19 cellular contexts compared by ENCODE assay signal in the genomic region with DNA sequence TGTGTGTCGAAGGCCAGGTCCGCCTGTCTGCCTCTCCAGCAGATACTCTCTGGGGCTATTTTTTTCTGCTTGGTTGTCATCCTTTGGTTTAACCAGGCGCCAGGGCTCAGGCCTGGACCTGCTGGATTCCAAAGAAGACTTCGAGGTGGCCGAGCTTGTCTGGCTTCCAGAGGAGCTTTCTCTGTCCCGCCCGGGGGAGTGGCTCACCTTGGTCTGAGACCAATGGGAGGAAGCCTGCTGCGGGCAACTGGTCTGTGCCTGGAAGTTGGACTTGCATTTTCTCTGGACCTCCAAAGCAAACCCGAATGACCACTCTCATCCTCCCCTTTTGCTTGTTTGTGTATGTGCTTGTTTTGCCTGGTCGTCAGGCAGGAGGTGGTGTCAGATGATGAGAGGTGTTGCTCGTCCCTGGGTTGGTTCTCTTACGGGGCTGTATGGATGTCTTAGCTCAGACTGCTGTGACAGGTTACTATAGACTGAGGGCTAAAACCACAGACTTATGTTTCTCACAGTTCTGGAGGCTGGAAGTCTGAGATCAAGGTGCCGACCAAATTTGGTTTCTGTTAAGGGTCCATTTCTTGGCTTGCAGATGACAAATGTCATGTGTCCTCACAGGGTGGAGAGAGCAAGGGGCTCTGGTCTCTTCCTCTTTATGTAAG. TPM values are rescaled to one million over a fixed set of nuclear protein-coding genes. Genes with fewer than 3 reads are reported as not detected.
DNase-seq lines count a peak whose midpoint lies in the region; ATAC-seq and TF ChIP-seq lines count a peak whose summit lies in the region.
"Had no signal": no experiment of that assay in that cellular context is flagged by ENCODE, and none has a peak within 500 bp of the region (broad histone marks: within the 10 kb centered on the region; RNA-seq: fewer than 3 reads in every experiment).

No MANE protein-coding gene starts in this region.

- peaks cover 87% of the 10 kb centered on the region for H3K4me1 ChIP-seq in HUES64 (ENCODE audit: insufficient read depth, low read length)
- peaks cover 0 to 70% of the 10 kb centered on the region in 2 donors for H3K4me1 ChIP-seq in right atrium auricular region
- peaks cover 38% of the 10 kb centered on the region for H3K4me1 ChIP-seq in psoas muscle

- ATAC-seq in psoas muscle (peak; percentile 10 to 47 (median 35)), GM21619 (IDR thresholded peaks at IDR 0.05; ENCODE audit: unreplicated experiment) (no peak)
- ATAC-seq: body of pancreas had no signal

- H3K9me3 ChIP-seq in HUES64 (ENCODE audit: insufficient read depth, low read depth, low read length) (no peaks in the 10 kb centered on the region), right atrium auricular region (no peaks in the 10 kb centered on the region), psoas muscle (no peaks in the 10 kb centered on the region)
- H3K9me3 ChIP-seq: body of pancreas, Peyer's patch, stomach had no signal

- H3K4me3 ChIP-seq in HUES64 (ENCODE audit: low read length) (no peak overlapping the region), right atrium auricular region (no peak overlapping the region), psoas muscle (no peak overlapping the region)
- H3K4me3 ChIP-seq: body of pancreas, Peyer's patch, stomach had no signal

- TF ChIP-seq CTCF in right atrium auricular region (IDR thresholded peaks at IDR 0.05) (no peak), psoas muscle (IDR thresholded peaks at IDR 0.05) (no peak)

- no peaks in the 10 kb centered on the region for H3K27me3 ChIP-seq in HUES64 (ENCODE audit: insufficient read depth, low read length)
- no peaks in the 10 kb centered on the region for H3K27me3 ChIP-seq in right atrium auricular region
- no peaks in the 10 kb centered on the region for H3K27me3 ChIP-seq in psoas muscle (ENCODE audit: insufficient read depth in 3 of 3, low read length in 2 of 3)
- H3K27me3 ChIP-seq: body of pancreas, Peyer's patch, stomach had no signal

- in situ Hi-C loops in T47D (cut with HindIII; ENCODE audit: low pct_unique_long_range_greater_than_20kb, low sequenced_read_pairs), result no loop called here

- WGBS in HUES64, result 78% methylated on average over 12 of the region's 13 CpGs
- WGBS in psoas muscle, 3 donors, result 72 to 86% (median 75%) methylated on average over 13 of the region's 13 CpGs

- H3K27ac ChIP-seq in HUES64 (ENCODE audit: low read depth, low read length) (peak overlapping the region; percentile 14; the same call in 1 of the 2 replicates), right atrium auricular region (peak overlapping the region; percentile 72 to 76), psoas muscle (peak overlapping the region; percentile 67)
- H3K27ac ChIP-seq: HL-60, Peyer's patch had no signal

- peak; percentile 49 to 72 for DNase-seq in T47D (ENCODE audit: low read depth in 1 of 2, low spot score in 1 of 2)
- no peak for DNase-seq in right atrium auricular region (ENCODE audit: low spot score)
- DNase-seq in psoas muscle, result no peak
- no peak for DNase-seq in NCI-H1930 (lab: John Stamatoyannopoulos, UW)
- DNase-seq in cerebellar cortex (ENCODE audit: low spot score), result no peak
- DNase-seq in T-helper 1 cell, result no peak
- DNase-seq: activated effector memory CD4-positive, alpha-beta T cell treated with Interleukin-2 at 50 U/mL for 16 hours; body of pancreas; effector CD4-positive, alpha-beta T cell; foreskin melanocyte; NCI-H1694; NCI-H524 treated with DMSO at 0.1 percent for 48 hours; Peyer's patch; stimulated activated CD4-positive, alpha-beta T cell treated with anti-CD3 and anti-CD28 coated beads, Interleukin-12 subunit alpha, Interleukin-12 subunit beta, amount 100 ng/mL, for 4 hours; stomach; WERI-Rb-1 had no signal

- intact Hi-C loops in psoas muscle (cut with DNase I), result no loop called here

- no peaks in the 10 kb centered on the region for H3K36me3 ChIP-seq in HUES64 (ENCODE audit: insufficient read depth, low read length)
- H3K36me3 ChIP-seq in right atrium auricular region, result no peaks in the 10 kb centered on the region
- H3K36me3 ChIP-seq in psoas muscle (ENCODE audit: insufficient read depth in 1 of 2, low read depth in 1 of 2), result no peaks in the 10 kb centered on the region
- H3K36me3 ChIP-seq: Peyer's patch, stomach, WERI-Rb-1 had no signal

- no peak overlapping the region for H3K9ac ChIP-seq in HUES64 (ENCODE audit: low read depth, low read length)

RNA-seq across cellular contexts. Expression of gene IGF1R, which starts 19.3 kb away (rescaled TPM):
- 29.5 TPM for polyA plus RNA-seq in HUES64 (2013, experiment 1 of 2)
- polyA plus RNA-seq in HUES64 (2013, experiment 2 of 2), result 34.0 TPM
- 10 to 100 TPM; 32.1 to 64.1 TPM for total RNA-seq in right atrium auricular region
- total RNA-seq in psoas muscle, result 10 to 100 TPM; 12.0 to 20.4 (median 15.9) TPM
- polyA plus RNA-seq in psoas muscle, result 1 to 10 TPM; 2.1 to 4.0 (median 2.6) TPM

Comparison
In these comparisons a context has a peak if more than half of its experiments do, and no peak if none do; other contexts are left out.
1. H3K27ac ChIP-seq: peak in every context shown above with its lines; median percentile 74 in right atrium auricular region; 67 in psoas muscle; 14 in HUES64.
2. DNase-seq: peak in T47D (2 of 2); none in right atrium auricular region (single experiment), psoas muscle (0 of 2), NCI-H1930 (0 of 2), cerebellar cortex (single experiment) and T-helper 1 cell (0 of 5).